10 cellular contexts compared by ENCODE assay signal in the genomic region with DNA sequence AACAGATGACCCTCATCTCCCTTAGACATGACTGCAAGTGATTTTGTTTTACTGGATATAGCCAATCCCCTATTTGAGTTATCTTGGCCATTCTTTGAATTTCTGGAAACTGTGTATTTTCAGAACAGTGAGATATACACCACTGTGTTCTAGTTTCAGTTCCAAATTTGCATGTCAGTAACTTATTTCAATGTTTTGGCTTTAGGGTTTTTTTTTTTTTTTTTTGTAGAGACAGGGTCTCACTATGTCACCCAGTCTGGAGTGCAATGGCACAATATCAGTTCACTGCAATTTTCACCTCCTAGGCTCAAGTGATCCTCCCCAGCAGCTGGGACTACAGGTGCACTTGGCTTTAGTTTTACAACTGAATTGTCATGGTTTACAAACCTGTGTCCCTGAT.
DNase-seq lines count a peak whose midpoint lies in the region; ATAC-seq and TF ChIP-seq lines count a peak whose summit lies in the region.
"Had no signal": no experiment of that assay in that cellular context is flagged by ENCODE, and none has a peak within 500 bp of the region (broad histone marks: within the 10 kb centered on the region; RNA-seq: fewer than 3 reads in every experiment).

No MANE protein-coding gene starts in this region.

- BruUV-seq in A673 (replicated peaks; lab: Mats Ljungman, UMichigan) = no TSS peak

- H3K9me3 ChIP-seq in A673 (ENCODE audit: low read depth, low read length, poor library complexity, severe bottlenecking) = no peaks in the 10 kb centered on the region
- H3K9me3 ChIP-seq in BE2C = no peaks in the 10 kb centered on the region
- no peaks in the 10 kb centered on the region for H3K9me3 ChIP-seq in ascending aorta
- no peaks in the 10 kb centered on the region for H3K9me3 ChIP-seq in heart left ventricle

- H3K27ac ChIP-seq in A673 (ENCODE audit: low read depth, low read length, poor library complexity, severe bottlenecking) = peak overlapping the region; percentile 58
- no peak overlapping the region for H3K27ac ChIP-seq in ascending aorta
- no peak overlapping the region for H3K27ac ChIP-seq in heart left ventricle
- H3K27ac ChIP-seq: VCaP had no signal

- CTCF ChIA-PET in A673 (lab: Charles Lee) = no interaction called here

- ATAC-seq in GM19035 (IDR thresholded peaks at IDR 0.05; ENCODE audit: unreplicated experiment) (peak; percentile 58), HG02610 (IDR thresholded peaks at IDR 0.05; ENCODE audit: unreplicated experiment) (peak; percentile 46), heart left ventricle (no peak)

- POLR2A ChIA-PET in A673 (lab: Charles Lee; ENCODE audit: low non-redundant PET) = no interaction called here

- DNase-seq in A673 (ENCODE audit: low spot score) = no peak
- DNase-seq in NCI-H69 (lab: John Stamatoyannopoulos, UW) = peak; percentile 3
- no peak for DNase-seq in BE2C
- DNase-seq in ascending aorta (ENCODE audit: low spot score in 2 of 2) = no peak
- DNase-seq in heart left ventricle = no peak
- DNase-seq in NCI-H1048 (lab: John Stamatoyannopoulos, UW) = no peak
- DNase-seq: DMS53 had no signal

- intact Hi-C loops in A673 (cut with micrococcal nuclease; ENCODE audit: unreplicated experiment) (no loop called here), ascending aorta (cut with DNase I) (no loop called here), heart left ventricle (cut with DNase I) (no loop called here)

- H3K4me3 ChIP-seq in A673 (ENCODE audit: low read depth, low read length, poor library complexity, severe bottlenecking) = no peak overlapping the region
- H3K4me3 ChIP-seq in BE2C (ENCODE audit: low read depth, low read length) = no peak overlapping the region
- no peak overlapping the region for H3K4me3 ChIP-seq in ascending aorta
- no peak overlapping the region for H3K4me3 ChIP-seq in heart left ventricle

- no peak for TF ChIP-seq CTCF in A673 (conservative IDR thresholded peaks at IDR 0.05; ENCODE audit: low read depth, low read length)
- TF ChIP-seq CTCF in BE2C (IDR thresholded peaks at IDR 0.05; ENCODE audit: low read depth, low read length) = no peak
- TF ChIP-seq CTCF in ascending aorta (IDR thresholded peaks at IDR 0.05) = no peak
- no peak for TF ChIP-seq CTCF in heart left ventricle (IDR thresholded peaks at IDR 0.05)

- no peak for TF ChIP-seq POLR2A in heart left ventricle (IDR thresholded peaks at IDR 0.05)

- H3K36me3 ChIP-seq in A673 (ENCODE audit: insufficient read depth, low read length, poor library complexity, severe bottlenecking) = no peaks in the 10 kb centered on the region
- H3K36me3 ChIP-seq in BE2C = peaks cover 9% of the 10 kb centered on the region
- H3K36me3 ChIP-seq in ascending aorta = peaks cover 4 to 13% of the 10 kb centered on the region in 2 donors
- H3K36me3 ChIP-seq in heart left ventricle = peaks cover 0 to 50% (median 27%) of the 10 kb centered on the region in 9 donors

- H3K27me3 ChIP-seq in A673 (replicated peaks; ENCODE audit: insufficient read depth, low read depth, low read length, poor library complexity) = no peaks in the 10 kb centered on the region
- H3K27me3 ChIP-seq in BE2C = no peaks in the 10 kb centered on the region
- no peaks in the 10 kb centered on the region for H3K27me3 ChIP-seq in ascending aorta
- H3K27me3 ChIP-seq in heart left ventricle = no peaks in the 10 kb centered on the region

- peaks cover 41% of the 10 kb centered on the region for H3K4me1 ChIP-seq in A673 (ENCODE audit: insufficient read depth, low read length, poor library complexity, severe bottlenecking)
- no peaks in the 10 kb centered on the region for H3K4me1 ChIP-seq in BE2C
- no peaks in the 10 kb centered on the region for H3K4me1 ChIP-seq in ascending aorta
- H3K4me1 ChIP-seq in heart left ventricle = no peaks in the 10 kb centered on the region

Comparison
In these comparisons a context has a peak if more than half of its experiments do, and no peak if none do; other contexts are left out.
1. ATAC-seq: peak in GM19035 (single experiment) and HG02610 (single experiment); none in heart left ventricle (0 of 4).